ENCODE assay signal across 11 cellular contexts in the genomic region with DNA sequence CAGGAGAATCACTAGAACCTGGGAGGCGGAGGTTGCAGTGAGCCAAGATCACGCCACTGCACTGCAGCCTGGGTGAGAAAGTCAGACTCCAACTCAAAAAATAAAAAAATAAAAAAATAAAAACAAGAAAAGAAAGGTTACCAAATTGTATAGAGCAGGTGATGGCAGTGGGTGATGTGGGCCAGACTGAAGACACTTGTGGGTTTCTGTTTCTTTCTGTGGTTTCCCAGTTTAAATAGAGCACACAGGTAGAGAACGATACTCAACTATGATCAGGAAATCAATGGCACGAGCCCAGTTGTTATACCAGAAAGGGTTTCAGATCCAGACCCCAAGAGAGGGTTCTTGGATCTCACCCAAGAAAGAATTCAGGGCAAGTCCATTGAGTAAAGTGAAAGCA. TPM values are rescaled to one million over a fixed set of nuclear protein-coding genes. Genes with fewer than 3 reads are reported as not detected.
DNase-seq lines count a peak whose midpoint lies in the region; ATAC-seq lines count a peak whose summit lies in the region.
"Had no signal": no experiment of that assay in that cellular context is flagged by ENCODE, and none has a peak within 500 bp of the region (broad histone marks: within the 10 kb centered on the region; RNA-seq: fewer than 3 reads in every experiment).

No MANE protein-coding gene starts in this region.

- intact Hi-C loops in activated CD4-positive, alpha-beta T cell treated with anti-CD3 and anti-CD28 coated beads for 36 hours (cut with DNase I, micrococcal nuclease), result loop anchor here in 1 of 2 experiments (10.0 kb wide), 1 partner anchor 61 kb away; no protein-coding TSS in a partner anchor

- POLR2A ChIA-PET in activated CD4-positive, alpha-beta T cell treated with anti-CD3 and anti-CD28 coated beads for 36 hours (lab: Charles Lee), result no interaction called here

- no peak overlapping the region for H3K4me3 Mint-ChIP-seq in activated CD4-positive, alpha-beta T cell treated with anti-CD3 and anti-CD28 coated beads for 36 hours
- H3K4me3 Mint-ChIP-seq in effector memory CD8-positive, alpha-beta T cell, result peak overlapping the region in 1 of 2 donors; percentile 40

- H3K36me3 Mint-ChIP-seq in activated CD4-positive, alpha-beta T cell treated with anti-CD3 and anti-CD28 coated beads for 36 hours (ENCODE audit: low read depth), result no peaks in the 10 kb centered on the region
- peaks cover 8% of the 10 kb centered on the region for H3K36me3 Mint-ChIP-seq in effector memory CD8-positive, alpha-beta T cell (ENCODE audit: insufficient read depth)

- CTCF ChIA-PET in activated CD4-positive, alpha-beta T cell treated with anti-CD3 and anti-CD28 coated beads for 36 hours (lab: Charles Lee), result no interaction called here

- peak; percentile 73 for ATAC-seq in activated CD4-positive, alpha-beta T cell treated with anti-CD3 and anti-CD28 coated beads for 36 hours
- ATAC-seq in GM21390 (IDR thresholded peaks at IDR 0.05; ENCODE audit: unreplicated experiment) (peak; percentile 78), HG03159 (IDR thresholded peaks at IDR 0.05; ENCODE audit: unreplicated experiment) (peak; percentile 84)
- peak; percentile 99 for ATAC-seq in effector memory CD8-positive, alpha-beta T cell (replicated peaks)

- H3K27me3 Mint-ChIP-seq in activated CD4-positive, alpha-beta T cell treated with anti-CD3 and anti-CD28 coated beads for 36 hours, result peaks cover 8% of the 10 kb centered on the region
- H3K27me3 Mint-ChIP-seq in effector memory CD8-positive, alpha-beta T cell, result peaks cover 0 to 6% of the 10 kb centered on the region in 2 donors

- no peaks in the 10 kb centered on the region for H3K9me3 Mint-ChIP-seq in activated CD4-positive, alpha-beta T cell treated with anti-CD3 and anti-CD28 coated beads for 36 hours (ENCODE audit: low read depth)
- no peaks in the 10 kb centered on the region for H3K9me3 Mint-ChIP-seq in effector memory CD8-positive, alpha-beta T cell

- H3K27ac Mint-ChIP-seq in activated CD4-positive, alpha-beta T cell treated with anti-CD3 and anti-CD28 coated beads for 36 hours, result no peak overlapping the region
- H3K27ac Mint-ChIP-seq in effector memory CD8-positive, alpha-beta T cell, result peak overlapping the region in 1 of 2 donors; percentile 47

- peaks cover 7% of the 10 kb centered on the region for H3K4me1 Mint-ChIP-seq in activated CD4-positive, alpha-beta T cell treated with anti-CD3 and anti-CD28 coated beads for 36 hours
- peaks cover 7 to 8% of the 10 kb centered on the region in 2 donors for H3K4me1 Mint-ChIP-seq in effector memory CD8-positive, alpha-beta T cell (ENCODE audit: low read depth in 2 of 2)

- DNase-seq in activated CD4-positive, alpha-beta T cell treated with anti-CD3 and anti-CD28 coated beads for 36 hours, result no peak
- DNase-seq in activated CD4-positive, alpha-beta T cell treated with anti-CD3 and anti-CD28 coated beads for 4 hours, result no peak
- DNase-seq in effector memory CD8-positive, alpha-beta T cell, result peak in 2 of 3 experiments; percentile 16 to 19
- no peak for DNase-seq in NCI-H1092 (lab: John Stamatoyannopoulos, UW)
- DNase-seq in NCI-H128 (lab: John Stamatoyannopoulos, UW; ENCODE audit: unreplicated experiment), result no peak
- no peak for DNase-seq in stimulated activated CD4-positive, alpha-beta T cell treated with anti-CD3 and anti-CD28 coated beads, Interleukin-12 subunit alpha, Interleukin-12 subunit beta, amount 100 ng/mL, for 4 hours
- DNase-seq: activated naive CD4-positive, alpha-beta T cell treated with anti-CD3 and anti-CD28 coated beads, Interleukin-2, amount 50 U/mL, for 16 hours; NCI-H510A treated with DMSO at 0.1 percent for 48 hours had no signal

RNA-seq across cellular contexts. Expression of gene NUBP1, which starts 32.6 kb away (rescaled TPM):
- 10 to 100 TPM; 25.9 to 33.1 TPM for total RNA-seq in activated CD4-positive, alpha-beta T cell treated with anti-CD3 and anti-CD28 coated beads for 36 hours

RNA-seq across cellular contexts. Expression of gene TVP23A, which starts 42.3 kb away (rescaled TPM):
- under 1 TPM in 1 of 2 experiments, not detected in 1; 0.09 TPM for total RNA-seq in activated CD4-positive, alpha-beta T cell treated with anti-CD3 and anti-CD28 coated beads for 36 hours
- total RNA-seq: HT-29 had no signal

Comparison
In these comparisons a context has a peak if more than half of its experiments do, and no peak if none do; other contexts are left out.
1. DNase-seq: peak in effector memory CD8-positive, alpha-beta T cell (2 of 3); none in activated CD4-positive, alpha-beta T cell treated with anti-CD3 and anti-CD28 coated beads for 36 hours (single experiment), activated CD4-positive, alpha-beta T cell treated with anti-CD3 and anti-CD28 coated beads for 4 hours (0 of 2), NCI-H1092 (single experiment), NCI-H128 (single experiment) and stimulated activated CD4-positive, alpha-beta T cell treated with anti-CD3 and anti-CD28 coated beads, Interleukin-12 subunit alpha, Interleukin-12 subunit beta, amount 100 ng/mL, for 4 hours (single experiment).
2. Peak in every context shown above with its lines, with median percentiles within 50 percentile points of each other: ATAC-seq.